In the genomic region with DNA sequence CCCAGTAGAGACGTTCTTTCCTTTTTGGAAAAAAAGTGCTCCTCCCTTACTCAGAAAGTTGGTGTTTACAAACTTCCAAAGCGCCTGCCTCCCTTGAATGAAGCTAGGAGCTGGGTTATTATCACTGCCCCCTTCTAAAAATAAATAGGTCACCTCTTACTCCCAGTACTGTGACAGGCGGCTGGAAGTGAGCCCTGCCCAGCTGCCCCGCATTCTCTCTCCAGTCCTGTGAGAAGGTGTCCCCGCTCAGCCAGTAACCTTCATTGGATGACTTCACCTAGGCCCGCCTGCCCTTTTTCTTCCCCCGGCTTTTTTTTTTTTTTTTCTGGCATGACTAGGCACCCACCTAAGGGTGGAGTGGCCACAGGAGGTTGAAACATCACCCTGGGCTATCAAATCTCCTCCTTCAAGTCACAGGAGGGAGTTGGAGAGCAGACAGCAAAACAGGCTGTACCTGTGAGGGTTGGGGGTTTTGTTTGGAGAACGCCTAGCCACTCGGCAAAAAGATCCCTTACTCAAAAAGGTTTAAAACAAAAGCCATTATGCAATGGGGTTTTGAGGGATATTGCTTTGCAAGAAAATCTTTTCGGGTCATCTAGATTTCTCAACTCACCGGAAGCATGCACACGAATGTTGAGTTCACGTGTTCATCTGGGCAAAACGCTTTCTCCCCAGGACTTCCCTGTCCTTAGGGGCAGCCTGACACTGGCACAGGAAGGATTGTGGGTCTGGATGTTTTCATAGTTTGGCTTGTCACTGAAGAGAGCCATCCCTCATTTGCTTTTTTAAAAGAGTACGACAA, we compare ENCODE assay signal across 10 cellular contexts. TPM values are rescaled to one million over a fixed set of nuclear protein-coding genes. Genes with fewer than 3 reads are reported as not detected.
A peak's percentile ranks its signal among the peaks of the same experiment; 100 is the strongest.
DNase-seq lines count a peak whose midpoint lies in the region; ATAC-seq, FAIRE-seq and TF ChIP-seq lines count a peak whose summit lies in the region.
"Had no signal": no experiment of that assay in that cellular context is flagged by ENCODE, and none has a peak within 500 bp of the region (broad histone marks: within the 10 kb centered on the region; RNA-seq: fewer than 3 reads in every experiment).

No MANE protein-coding gene starts in this region.

- TF ChIP-seq POLR2A in right lobe of liver (IDR thresholded peaks at IDR 0.05), result peak; percentile 89

- peak overlapping the region; percentile 94 for H2AFZ ChIP-seq in mammary epithelial cell (ENCODE audit: low read depth, low read length)

- TSS peak; percentile 68 for BruUV-seq in mammary epithelial cell (replicated peaks; lab: Mats Ljungman, UMichigan)

- no peak for FAIRE-seq in urothelium cell line (lab: Jason Lieb, UNC)

- no peaks in the 10 kb centered on the region for H3K27me3 ChIP-seq in mammary epithelial cell (ENCODE audit: insufficient read depth, low read length)
- no peaks in the 10 kb centered on the region for H3K27me3 ChIP-seq in right lobe of liver

- CTCF ChIA-PET in mammary epithelial cell (lab: Charles Lee; ENCODE audit: low non-redundant PET), result interaction anchor here (0.7 kb wide), 1 partner anchor 37 kb away, joined by 23 read pairs; no protein-coding TSS in a partner anchor

- H3K4me3 ChIP-seq in mammary epithelial cell (replicated peaks in 1 of 3; ENCODE audit: insufficient read depth in 1 of 3, low read depth in 2 of 3, low read length in 3 of 3) (peak overlapping the region; percentile 47 to 72 (median 51)), right lobe of liver (peak overlapping the region; percentile 24 to 56 (median 44))

- H3K9ac ChIP-seq in mammary epithelial cell (ENCODE audit: insufficient read depth, low read length), result peak overlapping the region; percentile 81

- ATAC-seq in right lobe of liver, result peak; percentile 84 to 94 (median 90)
- ATAC-seq in GM18517 (IDR thresholded peaks at IDR 0.05; ENCODE audit: unreplicated experiment), result no peak
- no peak for ATAC-seq in GM21786 (IDR thresholded peaks at IDR 0.05; ENCODE audit: unreplicated experiment)

- dilution Hi-C loops in mammary epithelial cell (cut with HindIII; ENCODE audit: low sequenced_read_pairs), result no loop called here

- DNase-seq in NCI-H1436 treated with DMSO at 0.1 percent for 48 hours (lab: John Stamatoyannopoulos, UW), result peak; percentile 0
- no peak for DNase-seq in NCI-H1436 (lab: John Stamatoyannopoulos, UW)
- DNase-seq in mammary epithelial cell, result peak; percentile 89
- DNase-seq in right lobe of liver, result peak; percentile 77 to 92 (median 91)
- DNase-seq in urothelium cell line (ENCODE audit: low spot score), result peak; percentile 57
- no peak for DNase-seq in amygdala (lab: John Stamatoyannopoulos, UW)
- DNase-seq: NCI-H1105 treated with DMSO at 0.1 percent for 48 hours had no signal

- no peak for TF ChIP-seq CTCF in mammary epithelial cell (conservative IDR thresholded peaks at IDR 0.05 in 1 of 2, IDR thresholded peaks at IDR 0.05 in 1 of 2; ENCODE audit: extremely low read depth in 1 of 2, insufficient read depth in 1 of 2, low read depth in 1 of 2, low read length in 2 of 2)
- TF ChIP-seq CTCF in right lobe of liver (IDR thresholded peaks at IDR 0.05), result no peak

- H3K27ac ChIP-seq in mammary epithelial cell (ENCODE audit: insufficient read depth, low read depth, low read length) (peak overlapping the region; percentile 70), right lobe of liver (peak overlapping the region; percentile 83 to 99 (median 94))
- H3K27ac ChIP-seq: 22Rv1 had no signal

- H4K20me1 ChIP-seq in mammary epithelial cell (ENCODE audit: insufficient read depth, low read length), result no peaks in the 10 kb centered on the region

- no peaks in the 10 kb centered on the region for H3K9me3 ChIP-seq in mammary epithelial cell (replicated peaks; ENCODE audit: insufficient read depth, low read length)
- no peaks in the 10 kb centered on the region for H3K9me3 ChIP-seq in right lobe of liver

- intact Hi-C loops in mammary epithelial cell (cut with micrococcal nuclease) (loop anchor here (1.0 to 2.0 kb wide), 3 partner anchors 16 to 44 kb away; partner anchors contain the start of gene ZNF622), right lobe of liver (cut with DNase I) (no loop called here)

- peak overlapping the region; percentile 96 for H3K4me2 ChIP-seq in mammary epithelial cell (ENCODE audit: insufficient read depth, low read depth, low read length)

- H3K79me2 ChIP-seq in mammary epithelial cell (ENCODE audit: insufficient read depth, low read length), result no peaks in the 10 kb centered on the region

- H3K36me3 ChIP-seq in mammary epithelial cell (ENCODE audit: insufficient read depth, low read length) (no peaks in the 10 kb centered on the region), right lobe of liver (no peaks in the 10 kb centered on the region)

- H3K4me1 ChIP-seq in mammary epithelial cell (ENCODE audit: insufficient read depth, low read length), result peaks cover 16% of the 10 kb centered on the region
- H3K4me1 ChIP-seq in right lobe of liver, result peaks cover 0 to 28% (median 8%) of the 10 kb centered on the region in 4 donors

- WGBS in mammary epithelial cell (ENCODE audit: low coverage, missing lambda C conversion rate), result 2% methylated on average over 15 of the region's 15 CpGs
- 27% methylated on average over 15 of the region's 15 CpGs for WGBS in right lobe of liver (ENCODE audit: insufficient coverage, low coverage, low lambda C conversion rate, missing lambda C conversion rate)

- in situ Hi-C loops in mammary epithelial cell (cut with MboI; ENCODE audit: low sequenced_read_pairs in 2 of 2), result no loop called here

RNA-seq across cellular contexts. Expression of gene ZNF622, which starts 43.3 kb away (rescaled TPM):
- total RNA-seq in mammary epithelial cell (10 to 100 TPM; 32.2 to 32.3 TPM), right lobe of liver (10 to 100 TPM; 12.9 to 15.7 (median 14.9) TPM)
- polyA plus RNA-seq in mammary epithelial cell, result 21.1 TPM
- 39.6 TPM for polyA minus RNA-seq in mammary epithelial cell

Comparison
In these comparisons a context has a peak if more than half of its experiments do, and no peak if none do; other contexts are left out.
1. DNase-seq: peak in NCI-H1436 treated with DMSO at 0.1 percent for 48 hours (single experiment), mammary epithelial cell (single experiment), right lobe of liver (3 of 3) and urothelium cell line (single experiment); none in NCI-H1436 (single experiment) and amygdala (0 of 56).
2. ATAC-seq: peak in right lobe of liver (4 of 4); none in GM18517 (single experiment) and GM21786 (single experiment).